15 cellular contexts compared by ENCODE assay signal in genomic region chr3:129260606-129261005, GRCh38. TPM values are rescaled to one million over a fixed set of nuclear protein-coding genes. Genes with fewer than 3 reads are reported as not detected.
A peak's percentile ranks its signal among the peaks of the same experiment; 100 is the strongest.
DNase-seq lines count a peak whose midpoint lies in the region; ATAC-seq, FAIRE-seq and TF ChIP-seq lines count a peak whose summit lies in the region.
"Had no signal": no experiment of that assay in that cellular context is flagged by ENCODE, and none has a peak within 500 bp of the region (broad histone marks: within the 10 kb centered on the region; RNA-seq: fewer than 3 reads in every experiment).

No MANE protein-coding gene starts in this region.

- WGBS in spleen, 5 donors: 89 to 98% (median 97%) methylated on average over 11 of the region's 11 CpGs

- H3K36me3 ChIP-seq in bronchial epithelial cell (ENCODE audit: control insufficient read depth, insufficient read depth, low read length) (peaks cover 58% of the 10 kb centered on the region), spleen (peaks cover 14 to 100% (median 99%) of the 10 kb centered on the region in 6 donors)

- H3K27me3 ChIP-seq in bronchial epithelial cell (ENCODE audit: control insufficient read depth, insufficient read depth, low read length) (no peaks in the 10 kb centered on the region), spleen (replicated peaks in 1 of 7) (no peaks in the 10 kb centered on the region)

- peak; percentile 89 for FAIRE-seq in bronchial epithelial cell (lab: Jason Lieb, UNC)
- FAIRE-seq: A549, HepG2 had no signal

- TF ChIP-seq CTCF in bronchial epithelial cell (IDR thresholded peaks at IDR 0.05; ENCODE audit: insufficient read depth, low read length, severe bottlenecking) (no peak), spleen (IDR thresholded peaks at IDR 0.05 in 8 of 11, conservative IDR thresholded peaks at IDR 0.05 in 3 of 11) (no peak)

- H3K9me3 ChIP-seq in spleen: no peaks in the 10 kb centered on the region
- H3K9me3 ChIP-seq: A549, HAP-1 had no signal

- no peak overlapping the region for H3K27ac ChIP-seq in spleen
- H3K27ac ChIP-seq: A549, GM23248 had no signal

- ATAC-seq in Right ventricle myocardium superior (ENCODE audit: poor library complexity) (no peak), GM19397 (IDR thresholded peaks at IDR 0.05; ENCODE audit: unreplicated experiment) (no peak)
- ATAC-seq: A549, HepG2 had no signal

- H3K4me1 ChIP-seq in spleen: no peaks in the 10 kb centered on the region
- H3K4me1 ChIP-seq: A549, HAP-1 had no signal

- peak; percentile 38 for DNase-seq in cardiac septum (ENCODE audit: low spot score)
- no peak for DNase-seq in Right ventricle myocardium superior
- DNase-seq in bronchial epithelial cell (ENCODE audit: low read depth): no peak
- DNase-seq in spleen: peak; percentile 31
- no peak for DNase-seq in stimulated activated CD4-positive, alpha-beta T cell treated with anti-CD3 and anti-CD28 coated beads, Interleukin-12 subunit alpha, Interleukin-12 subunit beta, amount 100 ng/mL, for 4 hours
- DNase-seq: AML-193; CD4-positive, alpha-beta memory T cell; DMS153; DMS79; GDM1; GM23248 had no signal

- intact Hi-C loops in cardiac septum (cut with DNase I): no loop called here
- intact Hi-C loops in Right ventricle myocardium superior (cut with DNase I): no loop called here
- intact Hi-C loops in spleen (cut with DNase I; ENCODE audit: low total_unique reads): no loop called here

- H3K4me3 ChIP-seq in bronchial epithelial cell (ENCODE audit: low read depth, low read length) (no peak overlapping the region), spleen (no peak overlapping the region)
- H3K4me3 ChIP-seq: A549, GM23248, HAP-1 had no signal

- no peak for TF ChIP-seq POLR2A in spleen (IDR thresholded peaks at IDR 0.05)

RNA-seq across cellular contexts. Expression of gene COPG1, which starts 11.2 kb away (rescaled TPM):
- 122 TPM for total RNA-seq in cardiac septum
- 80.6 TPM for total RNA-seq in Right ventricle myocardium superior
- 165 and 259 TPM in 2 replicates for total RNA-seq in bronchial epithelial cell
- 100 to 1,000 TPM in 5 of 7 donors, 10 to 100 TPM in 2; 90.8 to 134 (median 116) TPM for total RNA-seq in spleen
- 10 to 100 TPM; 47.8 to 52.3 (median 49.8) TPM for polyA plus RNA-seq in spleen

RNA-seq across cellular contexts. Expression of gene HMCES, which starts 18.1 kb away (rescaled TPM):
- total RNA-seq in cardiac septum (32.9 TPM), Right ventricle myocardium superior (42.7 TPM), bronchial epithelial cell (30.5 and 35.6 TPM in 2 replicates), spleen (10 to 100 TPM; 24.0 to 31.9 (median 30.7) TPM)
- 10 to 100 TPM; 16.1 to 60.7 (median 18.8) TPM for polyA plus RNA-seq in spleen

Comparison
In these comparisons a context has a peak if more than half of its experiments do, and no peak if none do; other contexts are left out.
1. DNase-seq: peak in cardiac septum (single experiment) and spleen (single experiment); none in Right ventricle myocardium superior (single experiment), bronchial epithelial cell (single experiment) and stimulated activated CD4-positive, alpha-beta T cell treated with anti-CD3 and anti-CD28 coated beads, Interleukin-12 subunit alpha, Interleukin-12 subunit beta, amount 100 ng/mL, for 4 hours (single experiment).